In genomic region chr20:18011482-18011881, GRCh38 we compare ENCODE assay signal across 27 cellular contexts. TPM values are rescaled to one million over a fixed set of nuclear protein-coding genes. Genes with fewer than 3 reads are reported as not detected.
DNase-seq lines count a peak whose midpoint lies in the region; ATAC-seq, FAIRE-seq and TF ChIP-seq lines count a peak whose summit lies in the region.
"Had no signal": no experiment of that assay in that cellular context is flagged by ENCODE, and none has a peak within 500 bp of the region (broad histone marks: within the 10 kb centered on the region; RNA-seq: fewer than 3 reads in every experiment).

No MANE protein-coding gene starts in this region.

- H3K4ac ChIP-seq in neuronal stem cell (ENCODE audit: low read length) = no peak overlapping the region

- no peak overlapping the region for H2BK5ac ChIP-seq in neuronal stem cell (ENCODE audit: low read length)

- no peak for TF ChIP-seq POLR2A in HepG2 (IDR thresholded peaks at IDR 0.05; ENCODE audit: insufficient read depth in 1 of 2, low read depth in 2 of 2, low read length in 2 of 2)
- no peak for TF ChIP-seq POLR2A in right lobe of liver (IDR thresholded peaks at IDR 0.05)

- TF ChIP-seq EP300 in HepG2 (IDR thresholded peaks at IDR 0.05; ENCODE audit: low read depth in 2 of 2, low read length in 2 of 2) (no peak), HepG2 (CRISPR knock-in tag; IDR thresholded peaks at IDR 0.05; ENCODE audit: borderline replicate concordance) (no peak)

- BruUV-seq in HepG2 (replicated peaks; lab: Mats Ljungman, UMichigan) = no TSS peak

- in situ Hi-C loops in HepG2 (cut with HindIII; ENCODE audit: extremely low pct_ligation_motif_present, low pct_unique_long_range_greater_than_20kb) = no loop called here

- H2AFZ ChIP-seq in HepG2 (ENCODE audit: low read length) = no peak overlapping the region
- H2AFZ ChIP-seq in neuronal stem cell (ENCODE audit: low read length) = peak overlapping the region; percentile 8
- H2AFZ ChIP-seq: GM23248 had no signal

- intact Hi-C loops in HepG2 (cut with micrococcal nuclease; ENCODE audit: unreplicated experiment) (no loop called here), right lobe of liver (cut with DNase I) (no loop called here)

- H3K9ac ChIP-seq in HepG2 (ENCODE audit: insufficient read depth, low read depth, low read length) (no peak overlapping the region), neuronal stem cell (ENCODE audit: low read depth, low read length, poor library complexity) (no peak overlapping the region)
- H3K9ac ChIP-seq: BLaER1, GM23248 had no signal

- TF ChIP-seq RAD21 in HepG2 (CRISPR knock-in tag; IDR thresholded peaks at IDR 0.05) = no peak

- H3K9me3 ChIP-seq in HepG2 (ENCODE audit: low read length) = no peaks in the 10 kb centered on the region
- H3K9me3 ChIP-seq in right lobe of liver = no peaks in the 10 kb centered on the region
- H3K9me3 ChIP-seq in neuronal stem cell (replicated peaks in 1 of 2; ENCODE audit: control insufficient read depth in 2 of 2, insufficient read depth in 1 of 2, low read depth in 1 of 2, low read length in 2 of 2) = no peaks in the 10 kb centered on the region
- H3K9me3 ChIP-seq: BLaER1, SJSA1 had no signal

- no peak overlapping the region for H3K4me3 Mint-ChIP-seq in glutamatergic neuron (ENCODE audit: unreplicated experiment)
- H3K4me3 Mint-ChIP-seq: CD4-positive, CD25-positive, alpha-beta regulatory T cell had no signal

- peaks cover 2% of the 10 kb centered on the region for H3K4me1 Mint-ChIP-seq in glutamatergic neuron (ENCODE audit: low read depth, unreplicated experiment)
- H3K4me1 Mint-ChIP-seq: CD4-positive, CD25-positive, alpha-beta regulatory T cell had no signal

- peaks cover 4% of the 10 kb centered on the region for H3K27me3 Mint-ChIP-seq in glutamatergic neuron (ENCODE audit: unreplicated experiment)
- H3K27me3 Mint-ChIP-seq: CD4-positive, CD25-positive, alpha-beta regulatory T cell had no signal

- no peak overlapping the region for H4K91ac ChIP-seq in neuronal stem cell (ENCODE audit: low read depth, low read length, poor library complexity)

- H3K27me3 ChIP-seq in HepG2 (ENCODE audit: control insufficient read depth in 1 of 2, insufficient read depth in 2 of 2, low read length in 2 of 2) = peaks cover 9 to 21% of the 10 kb centered on the region in 2 experiments; a peak in 4 of 5 replicates
- no peaks in the 10 kb centered on the region for H3K27me3 ChIP-seq in right lobe of liver
- no peaks in the 10 kb centered on the region for H3K27me3 ChIP-seq in neuronal stem cell (ENCODE audit: control insufficient read depth in 3 of 3, insufficient read depth in 3 of 3, low read depth in 1 of 3, low read length in 3 of 3)
- H3K27me3 ChIP-seq: BLaER1, SJSA1 had no signal

- no peaks in the 10 kb centered on the region for H3K79me1 ChIP-seq in neuronal stem cell (ENCODE audit: low read depth, low read length)

- no peak for TF ChIP-seq CTCF in HepG2 (CRISPR knock-in tag; IDR thresholded peaks at IDR 0.05)
- no peak for TF ChIP-seq CTCF in right lobe of liver (IDR thresholded peaks at IDR 0.05)
- TF ChIP-seq CTCF in glutamatergic neuron (IDR thresholded peaks at IDR 0.05; ENCODE audit: partially characterized antibody, unreplicated experiment) = no peak

- no peak overlapping the region for H3K27ac ChIP-seq in HepG2 (ENCODE audit: extremely low read length, insufficient read depth, low read length)
- H3K27ac ChIP-seq in right lobe of liver = no peak overlapping the region
- no peak overlapping the region for H3K27ac ChIP-seq in neuronal stem cell (replicated peaks; ENCODE audit: low read length)
- H3K27ac ChIP-seq: BLaER1, GM23248, SJSA1 had no signal

- no peak overlapping the region for H3K18ac ChIP-seq in neuronal stem cell (ENCODE audit: low read length)

- peak overlapping the region; percentile 36 for H3K4me2 ChIP-seq in HepG2 (ENCODE audit: low read depth, low read length)
- H3K4me2 ChIP-seq in neuronal stem cell (ENCODE audit: insufficient read depth, low read length, poor library complexity, severe bottlenecking) = no peak overlapping the region
- H3K4me2 ChIP-seq: BLaER1 had no signal

- no peak overlapping the region for H2AK5ac ChIP-seq in neuronal stem cell (ENCODE audit: low read depth, low read length)

- POLR2A ChIA-PET in HepG2 (lab: Yijun Ruan, JAX) = no interaction called here

- no peak overlapping the region for H3K23ac ChIP-seq in neuronal stem cell (ENCODE audit: low read depth, low read length, poor library complexity)

- CTCF ChIA-PET in HepG2 (lab: Yijun Ruan, JAX; ENCODE audit: low intra/inter-chr PET ratio, low total read pairs) = no interaction called here

- no peaks in the 10 kb centered on the region for H3K79me2 ChIP-seq in HepG2 (ENCODE audit: insufficient read depth, low read length)

- DNase-seq in HepG2 (ENCODE audit: low spot score) (peak; percentile 85), right lobe of liver (no peak), glutamatergic neuron (no peak), neuronal stem cell (ENCODE audit: low spot score) (no peak), NCI-H1092 (lab: John Stamatoyannopoulos, UW) (no peak), germinal center (ENCODE audit: low spot score) (no peak), T-helper 2 cell (no peak)
- DNase-seq: CD4-positive, CD25-positive, alpha-beta regulatory T cell; GM23248; H7; Kasumi-1; NCI-H1105; NCI-H1436 treated with DMSO at 0.1 percent for 48 hours; NCI-H1930; NCI-H2227 treated with DMSO at 0.1 percent for 48 hours; NCI-H526 treated with DMSO at 0.1 percent for 48 hours; Right ventricle myocardium superior; RPMI8226 had no signal

- H2BK120ac ChIP-seq in neuronal stem cell (ENCODE audit: low read depth, low read length) = no peak overlapping the region

- H3K36me3 ChIP-seq in HepG2 (replicated peaks in 1 of 2; ENCODE audit: control insufficient read depth in 1 of 2, insufficient read depth in 2 of 2, low read length in 2 of 2) (no peaks in the 10 kb centered on the region), right lobe of liver (no peaks in the 10 kb centered on the region), neuronal stem cell (replicated peaks in 1 of 2; ENCODE audit: control insufficient read depth in 2 of 2, insufficient read depth in 2 of 2, low read length in 2 of 2) (no peaks in the 10 kb centered on the region)
- H3K36me3 ChIP-seq: BLaER1, SJSA1 had no signal

- no peak overlapping the region for H2BK12ac ChIP-seq in neuronal stem cell (ENCODE audit: low read length)

- H3K9me3 Mint-ChIP-seq in glutamatergic neuron (ENCODE audit: unreplicated experiment) = peaks cover 4% of the 10 kb centered on the region
- H3K9me3 Mint-ChIP-seq: CD4-positive, CD25-positive, alpha-beta regulatory T cell had no signal

- H2BK15ac ChIP-seq in neuronal stem cell (ENCODE audit: low read length) = no peak overlapping the region

- no peaks in the 10 kb centered on the region for H4K20me1 ChIP-seq in HepG2 (ENCODE audit: insufficient read depth, low read length)
- H4K20me1 ChIP-seq: BLaER1 had no signal

- WGBS in HepG2 (ENCODE audit: low lambda C conversion rate) = 51% methylated on average over 14 of the region's 14 CpGs
- WGBS in right lobe of liver (ENCODE audit: insufficient coverage, low coverage, low lambda C conversion rate, missing lambda C conversion rate) = 93% methylated on average over 13 of the region's 14 CpGs
- WGBS in neuronal stem cell (ENCODE audit: extremely low coverage in 2 of 2, insufficient read length in 2 of 2, insufficient replicate concordance in 1 of 2), 2 donors = no CpG with 5 or more reads among the region's 14 CpGs

- peak; percentile 48 for ATAC-seq in HepG2
- no peak for ATAC-seq in right lobe of liver
- ATAC-seq: K562 had no signal

- H3K14ac ChIP-seq in neuronal stem cell (ENCODE audit: low read length) = no peak overlapping the region

- H3K27ac Mint-ChIP-seq in glutamatergic neuron (ENCODE audit: unreplicated experiment) = peak overlapping the region; percentile 1
- H3K27ac Mint-ChIP-seq: CD4-positive, CD25-positive, alpha-beta regulatory T cell had no signal

- H3K4me1 ChIP-seq in HepG2 (ENCODE audit: insufficient read depth, low read length) (peaks cover 39% of the 10 kb centered on the region), right lobe of liver (peaks cover 0 to 11% (median 0%) of the 10 kb centered on the region in 4 donors), neuronal stem cell (ENCODE audit: control insufficient read depth in 2 of 2, insufficient read depth in 1 of 2, low read depth in 1 of 2, low read length in 2 of 2) (no peaks in the 10 kb centered on the region)
- H3K4me1 ChIP-seq: BLaER1, SJSA1 had no signal

- peak overlapping the region in 1 of 3 experiments; percentile 0; a peak in 1 of 6 replicates for H3K4me3 ChIP-seq in HepG2 (replicated peaks in 1 of 3; ENCODE audit: insufficient read depth in 1 of 3, low read depth in 2 of 3, low read length in 3 of 3)
- no peak overlapping the region for H3K4me3 ChIP-seq in right lobe of liver
- no peak overlapping the region for H3K4me3 ChIP-seq in neuronal stem cell (ENCODE audit: low read length in 2 of 2)
- H3K4me3 ChIP-seq: BLaER1, GM23248, K562, SJSA1 had no signal

- H4K8ac ChIP-seq in neuronal stem cell (ENCODE audit: low read depth, low read length) = no peak overlapping the region

- H3K36me3 Mint-ChIP-seq in glutamatergic neuron (ENCODE audit: unreplicated experiment) = peaks cover 13% of the 10 kb centered on the region
- H3K36me3 Mint-ChIP-seq: CD4-positive, CD25-positive, alpha-beta regulatory T cell had no signal

- FAIRE-seq in HepG2 (lab: Jason Lieb, UNC) = no peak
- FAIRE-seq: D721Med, GM18507, K562 had no signal

RNA-seq across cellular contexts. Expression of gene MGME1, which starts 42.7 kb away (rescaled TPM):
- total RNA-seq in HepG2 (2016; rRNA removed; fragmentation: Illumina TruSeq; extraction: Trizol) (66.6 and 79.5 TPM in 2 replicates), right lobe of liver (1 to 10 TPM; 6.0 to 8.4 (median 7.5) TPM), glutamatergic neuron (ENCODE audit: unreplicated experiment) (4.8 TPM)
- 15.1 and 18.2 TPM in 2 replicates for total RNA-seq in HepG2 (2016; cell fraction: cytosol; rRNA removed; fragmentation: Illumina TruSeq; extraction: Trizol; ENCODE audit: low read depth)
- 62.8 and 78.1 TPM in 2 replicates for total RNA-seq in HepG2 (2016; cell fraction: insoluble cytoplasmic fraction; rRNA removed; fragmentation: Illumina TruSeq; extraction: Trizol)
- total RNA-seq in HepG2 (2016; cell fraction: membrane; rRNA removed; fragmentation: Illumina TruSeq; extraction: Trizol) = 41.7 and 44.4 TPM in 2 replicates
- 67.8 and 71.1 TPM in 2 replicates for total RNA-seq in HepG2 (2016; cell fraction: nucleus; rRNA removed; fragmentation: Illumina TruSeq; extraction: Trizol)
- polyA plus RNA-seq in HepG2 (2011; rRNA removed) = 24.8 and 36.7 TPM in 2 replicates
- polyA plus RNA-seq in HepG2 (2011; cell fraction: cytosol; rRNA removed) = 17.2 and 20.9 TPM in 2 replicates
- polyA plus RNA-seq in HepG2 (2011; cell fraction: nucleus; rRNA removed) = 18.4 and 19.3 TPM in 2 replicates
- polyA plus RNA-seq in HepG2 (2012) = 31.5 and 47.5 TPM in 2 replicates
- 14.4 and 14.8 TPM in 2 replicates for polyA plus RNA-seq in HepG2 (2016; cell fraction: cytosol; fragmentation: Illumina TruSeq; extraction: Trizol; ENCODE audit: low read depth)
- polyA plus RNA-seq in HepG2 (2016; cell fraction: insoluble cytoplasmic fraction; fragmentation: Illumina TruSeq; extraction: Trizol; ENCODE audit: low read depth) = 84.4 and 86.8 TPM in 2 replicates
- polyA plus RNA-seq in HepG2 (2016; cell fraction: membrane; fragmentation: Illumina TruSeq; extraction: Trizol; ENCODE audit: low read depth) = 29.4 and 31.2 TPM in 2 replicates
- 117 TPM in 2 replicates for polyA plus RNA-seq in HepG2 (2016; cell fraction: nucleus; fragmentation: Illumina TruSeq; extraction: Trizol; ENCODE audit: insufficient read depth, low read depth)
- 14.2 and 14.9 TPM in 2 replicates for polyA minus RNA-seq in HepG2 (2011; rRNA and poly(A)+ RNA removed; ENCODE audit: low replicate concordance)
- 30.8 and 31.4 TPM in 2 replicates for polyA minus RNA-seq in HepG2 (2011; cell fraction: cytosol; rRNA and poly(A)+ RNA removed)
- 48.9 and 53.8 TPM in 2 replicates for polyA minus RNA-seq in HepG2 (2011; cell fraction: nucleus; rRNA and poly(A)+ RNA removed)
- 33.8 TPM for polyA plus RNA-seq in neuronal stem cell (2013, experiment 1 of 2)
- polyA plus RNA-seq in neuronal stem cell (2013, experiment 2 of 2) = 33.1 TPM

RNA-seq across cellular contexts. Expression of gene SNX5, which starts 42.9 kb away (rescaled TPM):
- total RNA-seq in HepG2 (2016; rRNA removed; fragmentation: Illumina TruSeq; extraction: Trizol) (1,040 and 1,306 TPM in 2 replicates), right lobe of liver (10 to 100 TPM; 32.6 to 74.5 (median 46.0) TPM), glutamatergic neuron (ENCODE audit: unreplicated experiment) (43.2 TPM)
- 667 and 747 TPM in 2 replicates for total RNA-seq in HepG2 (2016; cell fraction: cytosol; rRNA removed; fragmentation: Illumina TruSeq; extraction: Trizol; ENCODE audit: low read depth)
- 1,050 and 1,299 TPM in 2 replicates for total RNA-seq in HepG2 (2016; cell fraction: insoluble cytoplasmic fraction; rRNA removed; fragmentation: Illumina TruSeq; extraction: Trizol)
- total RNA-seq in HepG2 (2016; cell fraction: membrane; rRNA removed; fragmentation: Illumina TruSeq; extraction: Trizol) = 1,275 and 1,485 TPM in 2 replicates
- total RNA-seq in HepG2 (2016; cell fraction: nucleus; rRNA removed; fragmentation: Illumina TruSeq; extraction: Trizol) = 908 and 989 TPM in 2 replicates
- polyA plus RNA-seq in HepG2 (2011; rRNA removed) = 448 and 664 TPM in 2 replicates
- polyA plus RNA-seq in HepG2 (2011; cell fraction: cytosol; rRNA removed) = 385 and 413 TPM in 2 replicates
- polyA plus RNA-seq in HepG2 (2011; cell fraction: nucleus; rRNA removed) = 462 and 532 TPM in 2 replicates
- polyA plus RNA-seq in HepG2 (2012) = 554 and 823 TPM in 2 replicates
- 567 and 609 TPM in 2 replicates for polyA plus RNA-seq in HepG2 (2016; cell fraction: cytosol; fragmentation: Illumina TruSeq; extraction: Trizol; ENCODE audit: low read depth)
- 1,268 and 1,299 TPM in 2 replicates for polyA plus RNA-seq in HepG2 (2016; cell fraction: insoluble cytoplasmic fraction; fragmentation: Illumina TruSeq; extraction: Trizol; ENCODE audit: low read depth)
- 1,062 and 1,196 TPM in 2 replicates for polyA plus RNA-seq in HepG2 (2016; cell fraction: membrane; fragmentation: Illumina TruSeq; extraction: Trizol; ENCODE audit: low read depth)
- polyA plus RNA-seq in HepG2 (2016; cell fraction: nucleus; fragmentation: Illumina TruSeq; extraction: Trizol; ENCODE audit: insufficient read depth, low read depth) = 1,466 and 1,524 TPM in 2 replicates
- 79.2 and 575 TPM in 2 replicates for polyA minus RNA-seq in HepG2 (2011; rRNA and poly(A)+ RNA removed; ENCODE audit: low replicate concordance)
- 326 and 349 TPM in 2 replicates for polyA minus RNA-seq in HepG2 (2011; cell fraction: cytosol; rRNA and poly(A)+ RNA removed)
- 855 and 898 TPM in 2 replicates for polyA minus RNA-seq in HepG2 (2011; cell fraction: nucleus; rRNA and poly(A)+ RNA removed)
- polyA plus RNA-seq in neuronal stem cell (2013, experiment 1 of 2) = 99.1 TPM
- polyA plus RNA-seq in neuronal stem cell (2013, experiment 2 of 2) = 97.4 TPM

RNA-seq across cellular contexts. Expression of gene OVOL2, which starts 46.2 kb away (rescaled TPM):
- total RNA-seq in HepG2 (2016; rRNA removed; fragmentation: Illumina TruSeq; extraction: Trizol) (0.21 and 0.31 TPM in 2 replicates), right lobe of liver (under 1 TPM in 1 of 6 experiments, not detected in 5; 0.25 TPM), glutamatergic neuron (ENCODE audit: unreplicated experiment) (not detected)
- total RNA-seq in HepG2 (2016; cell fraction: cytosol; rRNA removed; fragmentation: Illumina TruSeq; extraction: Trizol; ENCODE audit: low read depth) = not detected in 2 replicates
- 0.12 and 0.24 TPM in 2 replicates for total RNA-seq in HepG2 (2016; cell fraction: insoluble cytoplasmic fraction; rRNA removed; fragmentation: Illumina TruSeq; extraction: Trizol)
- 0.19 and 0.28 TPM in 2 replicates for total RNA-seq in HepG2 (2016; cell fraction: membrane; rRNA removed; fragmentation: Illumina TruSeq; extraction: Trizol)
- total RNA-seq in HepG2 (2016; cell fraction: nucleus; rRNA removed; fragmentation: Illumina TruSeq; extraction: Trizol) = 0.56 TPM in 1 of 2 replicates, not detected in the other
- polyA plus RNA-seq in HepG2 (2011; rRNA removed) = 0.10 and 0.20 TPM in 2 replicates
- polyA plus RNA-seq in HepG2 (2011; cell fraction: cytosol; rRNA removed) = 0.07 and 0.13 TPM in 2 replicates
- not detected in 2 replicates for polyA plus RNA-seq in HepG2 (2011; cell fraction: nucleus; rRNA removed)
- polyA plus RNA-seq in HepG2 (2012) = 0.09 TPM in 1 of 2 replicates, not detected in the other
- polyA plus RNA-seq in HepG2 (2016; cell fraction: cytosol; fragmentation: Illumina TruSeq; extraction: Trizol; ENCODE audit: low read depth) = 0.27 and 0.28 TPM in 2 replicates
- polyA plus RNA-seq in HepG2 (2016; cell fraction: insoluble cytoplasmic fraction; fragmentation: Illumina TruSeq; extraction: Trizol; ENCODE audit: low read depth) = 0.20 and 0.25 TPM in 2 replicates
- polyA plus RNA-seq in HepG2 (2016; cell fraction: membrane; fragmentation: Illumina TruSeq; extraction: Trizol; ENCODE audit: low read depth) = 0.19 and 0.22 TPM in 2 replicates
- not detected in 2 replicates for polyA plus RNA-seq in HepG2 (2016; cell fraction: nucleus; fragmentation: Illumina TruSeq; extraction: Trizol; ENCODE audit: insufficient read depth, low read depth)
- polyA minus RNA-seq in HepG2 (2011; rRNA and poly(A)+ RNA removed; ENCODE audit: low replicate concordance) = 0.16 TPM in 1 of 2 replicates, not detected in the other
- polyA minus RNA-seq in HepG2 (2011; cell fraction: cytosol; rRNA and poly(A)+ RNA removed) = not detected in 2 replicates
- polyA minus RNA-seq in HepG2 (2011; cell fraction: nucleus; rRNA and poly(A)+ RNA removed) = not detected in 2 replicates
- polyA plus RNA-seq in neuronal stem cell (2013, experiment 1 of 2) = not detected
- polyA plus RNA-seq in neuronal stem cell (2013, experiment 2 of 2) = 0.03 TPM
- total RNA-seq: A172; CD4-positive, CD25-positive, alpha-beta regulatory T cell; G401; GM23248; K562; NCI-H460; Right ventricle myocardium superior; SJSA1 had no signal
- polyA plus RNA-seq: AG04450; CD4-positive, CD25-positive, alpha-beta regulatory T cell; GM23248; K562 had no signal

Comparison
In these comparisons a context has a peak if more than half of its experiments do, and no peak if none do; other contexts are left out.
1. RNA of gene SNX5, which starts 42.9 kb away (total RNA-seq): 667 to 1,485 TPM in HepG2; 32.6 to 74.5 TPM in right lobe of liver and 43.2 TPM in glutamatergic neuron (single experiment); every median in the first group is over 4 times any median in the second.